Comparison of ENCODE assay signal across 27 cellular contexts in the genomic region with DNA sequence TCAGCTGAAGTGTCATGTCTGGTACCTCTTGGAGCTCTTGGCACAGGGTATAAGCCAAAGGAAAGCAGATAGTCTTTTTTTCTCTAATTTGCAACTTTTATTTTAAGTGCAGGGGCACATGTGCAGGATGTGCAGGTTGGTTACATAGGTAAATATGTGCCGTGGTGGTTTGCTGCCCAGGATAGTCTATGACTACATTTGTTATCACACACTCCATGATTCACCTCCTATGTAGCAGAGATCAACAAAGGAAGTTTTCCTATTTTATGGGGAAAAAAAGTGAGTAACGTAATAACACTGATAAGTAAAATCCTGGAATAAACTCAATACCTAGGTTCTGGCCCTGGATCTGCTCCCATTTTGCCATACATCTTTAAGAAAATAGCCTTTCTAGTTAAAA.
"Had no signal": no experiment of that assay in that cellular context is flagged by ENCODE, and none has a peak within 500 bp of the region (broad histone marks: within the 10 kb centered on the region; RNA-seq: fewer than 3 reads in every experiment).

No MANE protein-coding gene starts in this region.

- FAIRE-seq: TTC549 had no signal

- ATAC-seq: activated CD8-positive, alpha-beta T cell treated with anti-CD3 and anti-CD28 coated beads for 36 hours; activated T-cell treated with anti-CD3 and anti-CD28 coated beads, Interleukin-2, amount 50 U/mL, for 72 hours; activated T-helper 17 cell treated with anti-CD3 and anti-CD28 coated beads, Interleukin-2, amount 50 U/mL, for 72 hours had no signal

- H3K4me1 ChIP-seq: SJSA1 had no signal

- H3K4me3 ChIP-seq: cardiac muscle cell, PC-9, SJSA1 had no signal

- DNase-seq: activated CD4-positive, alpha-beta T cell treated with anti-CD3 and anti-CD28 coated beads, Interleukin-2, amount 10 ng/mL, durations not matched to agents 24 days and 14 days; activated CD4-positive, alpha-beta T cell treated with anti-CD3 and anti-CD28 coated beads, Interleukin-2, amount 50 U/mL, for 4 hours; activated CD8-positive, alpha-beta T cell treated with anti-CD3 and anti-CD28 coated beads for 36 hours; activated effector memory CD4-positive, alpha-beta T cell treated with anti-CD3 and anti-CD28 coated beads, Interleukin-2, amount 50 U/mL, for 16 hours; activated naive CD4-positive, alpha-beta T cell; activated naive CD4-positive, alpha-beta T cell treated with anti-CD3 and anti-CD28 coated beads, Interleukin-2, amount 50 U/mL, for 16 hours; activated naive CD8-positive, alpha-beta T cell treated with anti-CD3 and anti-CD28 coated beads for 36 hours; activated T-cell treated with anti-CD3 and anti-CD28 coated beads, Interleukin-2, amount 50 U/mL, for 1 hour; activated T-cell treated with anti-CD3 and anti-CD28 coated beads, Interleukin-2, amount 50 U/mL, for 72 hours; amniotic stem cell; aorta; brain microvascular endothelial cell; NCI-H1048; NCI-H1105 treated with DMSO at 0.1 percent for 48 hours; NCI-H1436; NCI-H1694 treated with DMSO at 0.1 percent for 48 hours; NCI-H2029; NCI-H345; NCI-H524 treated with DMSO at 0.1 percent for 48 hours; PC-9; SHP77 treated with DMSO at 0.1 percent for 48 hours; SK-N-SH had no signal

- H3K9ac ChIP-seq: KMS-11, SK-N-SH had no signal

- H3K36me3 ChIP-seq: brain microvascular endothelial cell, cardiac muscle cell, SJSA1 had no signal

- H3K27ac ChIP-seq: brain microvascular endothelial cell, cardiac muscle cell, KMS-11, PC-9, SJSA1 had no signal

- H3K4me2 ChIP-seq: KMS-11, PC-9, SK-N-SH had no signal

- H3K9me3 ChIP-seq: SJSA1, SK-N-SH had no signal

- H3K9me2 ChIP-seq: SK-N-SH had no signal

- H3K27me3 ChIP-seq: brain microvascular endothelial cell, cardiac muscle cell, SJSA1 had no signal

- H2AFZ ChIP-seq: PC-9 had no signal
